24 cellular contexts compared by ENCODE assay signal in the genomic region with DNA sequence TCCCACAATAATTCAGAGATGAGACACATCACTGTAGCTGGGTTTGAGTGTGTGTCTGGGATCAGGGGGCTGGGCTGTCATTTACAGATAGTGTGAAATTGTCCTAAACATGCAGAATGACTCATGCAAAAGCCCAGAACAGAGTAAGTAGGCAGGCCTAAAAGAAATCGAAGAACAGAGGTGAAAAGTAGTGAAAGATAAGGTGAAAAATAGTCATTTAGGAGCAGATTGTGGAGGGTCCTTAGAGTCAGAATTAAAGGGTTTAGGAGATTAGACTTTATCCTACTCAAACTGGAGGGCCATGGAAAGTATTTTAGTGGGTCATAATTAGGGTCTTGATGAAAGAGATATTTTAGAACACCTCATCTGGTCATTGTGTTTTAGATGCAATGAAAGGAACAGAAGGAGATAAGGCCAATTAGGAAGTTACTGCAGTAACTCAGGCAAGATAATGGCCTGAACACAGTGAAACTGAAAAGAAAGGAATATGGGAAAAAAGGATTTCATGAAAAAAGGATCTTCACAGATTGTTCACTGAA. TPM values are rescaled to one million over a fixed set of nuclear protein-coding genes. Genes with fewer than 3 reads are reported as not detected.
A peak's percentile ranks its signal among the peaks of the same experiment; 100 is the strongest.
DNase-seq lines count a peak whose midpoint lies in the region; ATAC-seq, FAIRE-seq and TF ChIP-seq lines count a peak whose summit lies in the region.
"Had no signal": no experiment of that assay in that cellular context is flagged by ENCODE, and none has a peak within 500 bp of the region (broad histone marks: within the 10 kb centered on the region; RNA-seq: fewer than 3 reads in every experiment).

No MANE protein-coding gene starts in this region.

- H4K91ac ChIP-seq in H1 (replicated peaks; ENCODE audit: insufficient read length, low read length) = peak overlapping the region; percentile 29
- peak overlapping the region; percentile 35 for H4K91ac ChIP-seq in trophoblast cell (ENCODE audit: low read depth, low read length)

- H2AK5ac ChIP-seq in H1 (ENCODE audit: low read depth, low read length) (no peak overlapping the region), trophoblast cell (ENCODE audit: low read length) (no peak overlapping the region)

- no peak for TF ChIP-seq POLR2A in H1 (IDR thresholded peaks at IDR 0.05; ENCODE audit: control extremely low read depth in 1 of 2, low read depth in 2 of 2, low read length in 2 of 2)
- TF ChIP-seq POLR2A in Peyer's patch (IDR thresholded peaks at IDR 0.05) = no peak

- WGBS in H1 (ENCODE audit: extremely low coverage in 1 of 2, insufficient coverage in 1 of 2, insufficient read length in 1 of 2, insufficient replicate concordance in 2 of 2, low coverage in 1 of 2, low lambda C conversion rate in 2 of 2, missing lambda C conversion rate in 1 of 2), 2 experiments = 83% methylated on average over 1 of the region's 1 CpG; no CpG with 5 or more reads in 1 of the 2 experiments
- no CpG with 5 or more reads among the region's 1 CpG for WGBS in trophoblast cell (ENCODE audit: extremely low coverage, insufficient coverage, insufficient read length)

- H3K4me3 ChIP-seq in H1 (ENCODE audit: extremely low read depth in 1 of 4, insufficient read depth in 2 of 4, low read depth in 3 of 4, low read length in 4 of 4) (no peak overlapping the region; a peak in 1 of 8 replicates), trophoblast cell (ENCODE audit: low read depth, low read length) (no peak overlapping the region), Peyer's patch (no peak overlapping the region)
- H3K4me3 ChIP-seq: GM23338, lower lobe of right lung, right lobe of liver, tibial artery had no signal

- no peak overlapping the region for H2AFZ ChIP-seq in H1 (ENCODE audit: low read length)
- H2AFZ ChIP-seq in trophoblast cell (ENCODE audit: insufficient read depth, low read length, poor library complexity) = no peak overlapping the region
- H2AFZ ChIP-seq: GM23338 had no signal

- no peaks in the 10 kb centered on the region for H3K9me3 ChIP-seq in H1 (ENCODE audit: insufficient read depth in 2 of 2, low read depth in 1 of 2, low read length in 1 of 2)
- no peaks in the 10 kb centered on the region for H3K9me3 ChIP-seq in trophoblast cell (ENCODE audit: insufficient read depth, low read depth, low read length)
- no peaks in the 10 kb centered on the region for H3K9me3 ChIP-seq in Peyer's patch
- H3K9me3 ChIP-seq: lower lobe of right lung, right lobe of liver, tibial artery had no signal

- H3K36me3 ChIP-seq in H1 (ENCODE audit: control insufficient read depth in 2 of 4, insufficient read depth in 4 of 4, low read length in 3 of 4) (no peaks in the 10 kb centered on the region), trophoblast cell (ENCODE audit: control insufficient read depth in 1 of 2, insufficient read depth in 2 of 2, low read length in 2 of 2) (no peaks in the 10 kb centered on the region), Peyer's patch (no peaks in the 10 kb centered on the region)
- H3K36me3 ChIP-seq: lower lobe of right lung, right lobe of liver, tibial artery had no signal

- H2BK5ac ChIP-seq in H1 (ENCODE audit: low read depth, low read length) (no peak overlapping the region), trophoblast cell (ENCODE audit: low read depth, low read length, poor library complexity) (no peak overlapping the region)

- no peak overlapping the region for H3K18ac ChIP-seq in H1 (ENCODE audit: extremely low read depth, low read length)
- H3K18ac ChIP-seq in trophoblast cell (ENCODE audit: low read length) = no peak overlapping the region

- peak; percentile 38 to 63 for ATAC-seq in activated CD4-positive, CD25-positive, alpha-beta regulatory T cell treated with anti-CD3 and anti-CD28 coated beads, Interleukin-2, amount 50 U/mL, for 24 hours
- ATAC-seq: lower lobe of right lung, right lobe of liver, T-cell had no signal

- H4K12ac ChIP-seq in trophoblast cell (ENCODE audit: low read depth, low read length) = no peak overlapping the region

- no peak for TF ChIP-seq EP300 in H1 (IDR thresholded peaks at IDR 0.05; ENCODE audit: borderline replicate concordance in 1 of 2, low read depth in 2 of 2, low read length in 2 of 2)

- H3K79me2 ChIP-seq in H1 (ENCODE audit: control insufficient read depth in 1 of 2, insufficient read depth in 2 of 2, low read length in 2 of 2) = no peaks in the 10 kb centered on the region
- H3K79me2 ChIP-seq in trophoblast cell (ENCODE audit: control insufficient read depth, insufficient read depth, low read length, poor library complexity) = no peaks in the 10 kb centered on the region

- POLR2A ChIA-PET in H1 (lab: Charles Lee; ENCODE audit: partially characterized antibody) = no interaction called here

- H4K8ac ChIP-seq in H1 (ENCODE audit: extremely low read depth, insufficient read depth, low read length) (no peak overlapping the region), trophoblast cell (ENCODE audit: low read depth, low read length) (no peak overlapping the region)

- H3K56ac ChIP-seq in H1 (replicated peaks; ENCODE audit: insufficient read length, low read depth, low read length) = peak overlapping the region; percentile 70

- no peak for FAIRE-seq in H1 (lab: Jason Lieb, UNC)

- H3K4me2 ChIP-seq in H1 (ENCODE audit: insufficient read depth in 1 of 2, low read depth in 2 of 2, low read length in 2 of 2) = no peak overlapping the region
- H3K4me2 ChIP-seq in trophoblast cell (ENCODE audit: low read length) = no peak overlapping the region
- H3K4me2 ChIP-seq: GM23338 had no signal

- H3K27me3 ChIP-seq in H1 (replicated peaks in 1 of 4; ENCODE audit: control insufficient read depth in 3 of 4, extremely low read depth in 1 of 4, insufficient read depth in 3 of 4, low read length in 3 of 4) (no peaks in the 10 kb centered on the region), trophoblast cell (ENCODE audit: insufficient read depth, low read length) (no peaks in the 10 kb centered on the region), Peyer's patch (no peaks in the 10 kb centered on the region)
- H3K27me3 ChIP-seq: right lobe of liver, tibial artery had no signal

- no peak overlapping the region for H4K5ac ChIP-seq in H1 (ENCODE audit: insufficient read length, low read depth, low read length)

- CTCF ChIA-PET in H1 (lab: Charles Lee; ENCODE audit: partially characterized antibody) = no interaction called here

- TF ChIP-seq CTCF in H1 (IDR thresholded peaks at IDR 0.05; ENCODE audit: control extremely low read depth in 1 of 3, insufficient read depth in 1 of 3, low read depth in 1 of 3, low read length in 3 of 3) = no peak
- TF ChIP-seq CTCF in Peyer's patch (IDR thresholded peaks at IDR 0.05) = no peak

- no peak overlapping the region; the same call in 1 of the 2 replicates for H3K27ac ChIP-seq in H1 (ENCODE audit: low read depth, low read length)
- peak overlapping the region; percentile 87 for H3K27ac ChIP-seq in trophoblast cell (ENCODE audit: low read depth, low read length)
- H3K27ac ChIP-seq in Peyer's patch = no peak overlapping the region
- H3K27ac ChIP-seq: 22Rv1, lower lobe of right lung, right lobe of liver, tibial artery had no signal

- TF ChIP-seq RAD21 in H1 (IDR thresholded peaks at IDR 0.05 in 1 of 2, conservative IDR thresholded peaks at IDR 0.05 in 1 of 2; ENCODE audit: low read depth in 2 of 2, low read length in 2 of 2) = no peak

- no peak overlapping the region for H2BK12ac ChIP-seq in H1 (ENCODE audit: low read depth, low read length)
- no peak overlapping the region for H2BK12ac ChIP-seq in trophoblast cell (ENCODE audit: low read length)

- no peak for DNase-seq in activated CD4-positive, CD25-positive, alpha-beta regulatory T cell treated with anti-CD3 and anti-CD28 coated beads, Interleukin-2, amount 50 U/mL, for 72 hours
- DNase-seq in NCI-H82 (lab: John Stamatoyannopoulos, UW) (peak; percentile 52), H1 (ENCODE audit: low read depth in 1 of 2, low spot score in 2 of 2) (no peak), trophoblast cell (no peak), NCI-H748 (lab: John Stamatoyannopoulos, UW; ENCODE audit: unreplicated experiment) (no peak), Peyer's patch (no peak), NCI-H748 treated with DMSO at 0.1 percent for 48 hours (lab: John Stamatoyannopoulos, UW) (no peak)
- DNase-seq: activated naive CD4-positive, alpha-beta T cell treated with anti-CD3 and anti-CD28 coated beads, Interleukin-2, amount 10 ng/mL, durations not matched to agents 7 days and 5 days; amniotic stem cell; CD4-positive, alpha-beta memory T cell; DMS 273 treated with DMSO at 0.1 percent for 48 hours; Kasumi-1; kidney glomerular epithelial cell; lower lobe of right lung; NCI-H1694 treated with DMSO at 0.1 percent for 48 hours; NCI-H2171; right lobe of liver; SHP77 treated with DMSO at 0.1 percent for 48 hours; stimulated activated CD4-positive, alpha-beta T cell treated with anti-CD3 and anti-CD28 coated beads, Interleukin-4, amount 100 ng/mL, for 4 hours; T-cell; tibial artery had no signal

- no peaks in the 10 kb centered on the region for H3K23me2 ChIP-seq in H1 (ENCODE audit: low read depth, low read length)

- no peak overlapping the region for H2BK20ac ChIP-seq in H1 (ENCODE audit: low read length)

- no peak overlapping the region for H2BK15ac ChIP-seq in H1 (ENCODE audit: low read length)

- H3K14ac ChIP-seq in H1 (ENCODE audit: insufficient read length) (no peak overlapping the region), trophoblast cell (ENCODE audit: low read length) (no peak overlapping the region)

- H3K79me1 ChIP-seq in H1 (ENCODE audit: low read depth, low read length) (no peaks in the 10 kb centered on the region), trophoblast cell (ENCODE audit: low read length) (peaks cover 6% of the 10 kb centered on the region)

- no peak overlapping the region for H3K23ac ChIP-seq in H1 (ENCODE audit: insufficient read length)
- H3K23ac ChIP-seq in trophoblast cell (ENCODE audit: low read length) = no peak overlapping the region

- H4K20me1 ChIP-seq in H1 (replicated peaks in 1 of 2; ENCODE audit: control insufficient read depth in 1 of 2, insufficient read depth in 2 of 2, low read length in 2 of 2) = no peaks in the 10 kb centered on the region

- H3K4me1 ChIP-seq in H1 (replicated peaks in 1 of 4; ENCODE audit: control insufficient read depth in 3 of 4, insufficient read depth in 4 of 4, low read length in 3 of 4) (peaks cover 0 to 27% (median 7%) of the 10 kb centered on the region in 4 experiments; a peak in 4 of 7 replicates), trophoblast cell (ENCODE audit: control insufficient read depth in 1 of 2, insufficient read depth in 2 of 2, low read length in 2 of 2) (peaks cover 7% of the 10 kb centered on the region in 2 experiments), Peyer's patch (no peaks in the 10 kb centered on the region)
- H3K4me1 ChIP-seq: lower lobe of right lung, right lobe of liver, tibial artery had no signal

- H3K9ac ChIP-seq in H1 (replicated peaks in 1 of 4; ENCODE audit: extremely low read depth in 1 of 4, low read depth in 3 of 4, low read length in 3 of 4) (no peak overlapping the region), trophoblast cell (ENCODE audit: low read length) (no peak overlapping the region)

- peak overlapping the region; percentile 96 for H2BK120ac ChIP-seq in H1 (replicated peaks; ENCODE audit: low read depth, low read length)
- no peak overlapping the region for H2BK120ac ChIP-seq in trophoblast cell (ENCODE audit: insufficient read depth, low read length, poor library complexity)

- peak overlapping the region; percentile 76 for H3K4ac ChIP-seq in H1 (replicated peaks; ENCODE audit: insufficient read length, low read depth, low read length)
- no peak overlapping the region for H3K4ac ChIP-seq in trophoblast cell (ENCODE audit: low read depth, low read length)

RNA-seq across cellular contexts. Expression of a gene that starts 58.3 kb away (rescaled TPM):
- total RNA-seq in H1 (2021; fragmentation: NEBNext Ultra II Directional; extraction: Animal tissue kit (Norgen Biotek cat#: 25700)) = 10.5 TPM in 2 replicates
- polyA plus RNA-seq in H1 (2011; rRNA removed) = 4.7 and 7.5 TPM in 2 replicates
- polyA plus RNA-seq in H1 (2011; cell fraction: cytosol; rRNA removed) = 7.9 TPM
- 12.0 TPM for polyA plus RNA-seq in H1 (2011; cell fraction: nucleus; rRNA removed)
- 5.3 to 7.8 TPM (median 6.0 TPM) in 4 replicates for polyA plus RNA-seq in H1 (2012, experiment 1 of 2)
- 0.46 TPM for polyA plus RNA-seq in H1 (2012, experiment 2 of 2)
- 7.6 TPM for polyA plus RNA-seq in H1 (2013, experiment 1 of 2)
- polyA plus RNA-seq in H1 (2013, experiment 2 of 2) = 8.1 TPM
- 24.5 and 43.9 TPM in 2 replicates for polyA minus RNA-seq in H1 (2011; rRNA and poly(A)+ RNA removed)
- 10.2 TPM for polyA minus RNA-seq in H1 (2011; cell fraction: cytosol; rRNA and poly(A)+ RNA removed)
- 55.6 TPM for polyA minus RNA-seq in H1 (2011; cell fraction: nucleus; rRNA and poly(A)+ RNA removed)
- polyA plus RNA-seq in trophoblast cell (2013) = 31.7 and 34.0 TPM in 2 replicates
- total RNA-seq in Peyer's patch = 10 to 100 TPM in 3 of 4 donors, 1 to 10 TPM in 1; 9.8 to 33.0 (median 16.4) TPM
- total RNA-seq: CD4-positive, alpha-beta memory T cell had no signal
- polyA plus RNA-seq: CD4-positive, alpha-beta memory T cell had no signal
